16 cellular contexts compared by ENCODE assay signal in the genomic region with DNA sequence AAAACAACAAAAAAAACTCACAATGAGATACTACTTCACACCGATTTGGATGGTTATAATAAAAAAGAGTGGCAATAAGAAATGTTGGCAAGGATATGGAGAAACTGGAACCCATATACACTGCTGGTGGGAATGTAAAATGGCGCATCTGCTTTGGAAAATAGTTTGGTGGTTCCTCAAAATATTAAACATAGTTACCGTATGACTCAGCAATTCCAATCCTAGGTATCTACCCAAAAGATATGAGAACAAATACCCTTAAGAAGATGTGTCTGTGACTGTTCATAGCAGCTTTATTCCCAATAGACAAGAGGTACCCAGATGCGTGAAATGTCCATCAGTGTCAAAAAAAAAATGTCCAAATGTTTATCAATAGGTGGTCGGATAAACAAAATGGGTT. TPM values are rescaled to one million over a fixed set of nuclear protein-coding genes. Genes with fewer than 3 reads are reported as not detected.
A peak's percentile ranks its signal among the peaks of the same experiment; 100 is the strongest.
DNase-seq lines count a peak whose midpoint lies in the region; ATAC-seq and TF ChIP-seq lines count a peak whose summit lies in the region.
"Had no signal": no experiment of that assay in that cellular context is flagged by ENCODE, and none has a peak within 500 bp of the region (broad histone marks: within the 10 kb centered on the region; RNA-seq: fewer than 3 reads in every experiment).

No MANE protein-coding gene starts in this region.

- H3K4me1 ChIP-seq in ACC112 (ENCODE audit: control insufficient read depth, insufficient read depth, low read length, unreplicated experiment), result peaks cover 15% of the 10 kb centered on the region
- H3K4me1 ChIP-seq: SJCRH30 had no signal

- no peak overlapping the region for H3K4me3 Mint-ChIP-seq in chondrocyte (ENCODE audit: unreplicated experiment)
- H3K4me3 Mint-ChIP-seq: T-helper 17 cell had no signal

- peaks cover 27% of the 10 kb centered on the region for H3K4me1 Mint-ChIP-seq in chondrocyte (ENCODE audit: low read depth)

- no peak for TF ChIP-seq CTCF in chondrocyte (IDR thresholded peaks at IDR 0.05)

- no peaks in the 10 kb centered on the region for H3K27me3 Mint-ChIP-seq in chondrocyte (ENCODE audit: low read depth)
- H3K27me3 Mint-ChIP-seq: T-helper 17 cell had no signal

- no peak for ATAC-seq in HG03439 (IDR thresholded peaks at IDR 0.05; ENCODE audit: unreplicated experiment)
- ATAC-seq: T-helper 17 cell had no signal

- H3K36me3 ChIP-seq in ACC112 (ENCODE audit: insufficient read depth, low read length), result no peaks in the 10 kb centered on the region
- H3K36me3 ChIP-seq in MG63, result no peaks in the 10 kb centered on the region; the same call in 1 of the 2 replicates
- H3K36me3 ChIP-seq: SJCRH30 had no signal

- no peaks in the 10 kb centered on the region for H3K9me3 ChIP-seq in MG63
- H3K9me3 ChIP-seq: SJCRH30 had no signal

- H3K27ac Mint-ChIP-seq in chondrocyte (ENCODE audit: unreplicated experiment), result peak overlapping the region; percentile 49

- H3K4me3 ChIP-seq in ACC112 (ENCODE audit: low read depth, low read length), result no peak overlapping the region
- H3K4me3 ChIP-seq in MG63, result no peak overlapping the region
- H3K4me3 ChIP-seq: SJCRH30 had no signal

- 0 out of 2 replicates have a peak overlapping the region, but pooled peaks have one; percentile 18 for H3K27ac ChIP-seq in ACC112 (ENCODE audit: low read depth, low read length)
- H3K27ac ChIP-seq: RWPE1, SJCRH30 had no signal

- no peaks in the 10 kb centered on the region for H3K9me3 Mint-ChIP-seq in chondrocyte (ENCODE audit: low read depth)

- DNase-seq in HCEC 1CT (peak; percentile 37), NCI-H226 (peak; percentile 11), chondrocyte (ENCODE audit: low spot score) (no peak), MG63 (no peak), NCI-H2171 (lab: John Stamatoyannopoulos, UW) (no peak), DMS114 treated with DMSO at 0.1 percent for 48 hours (lab: John Stamatoyannopoulos, UW; ENCODE audit: unreplicated experiment) (no peak)
- DNase-seq: COR-L47, KBM-7, NCI-H1105 treated with DMSO at 0.1 percent for 48 hours, NCI-H1930, NCI-H748 treated with DMSO at 0.1 percent for 48 hours, SJCRH30, T-helper 17 cell had no signal

- no peaks in the 10 kb centered on the region for H3K36me3 Mint-ChIP-seq in chondrocyte (ENCODE audit: low read depth)

- no peak overlapping the region for H2AFZ ChIP-seq in ACC112 (ENCODE audit: low read length, unreplicated experiment)

- H3K79me2 ChIP-seq in ACC112 (ENCODE audit: control insufficient read depth, insufficient read depth, low read length, unreplicated experiment), result peaks cover 15% of the 10 kb centered on the region

- H3K27me3 ChIP-seq in ACC112 (ENCODE audit: insufficient read depth, low read length) (no peaks in the 10 kb centered on the region), MG63 (no peaks in the 10 kb centered on the region)
- H3K27me3 ChIP-seq: SJCRH30 had no signal

RNA-seq across cellular contexts. Expression of a gene that starts 7.2 kb away (rescaled TPM):
- 15.3 to 18.6 TPM (median 18.1 TPM) in 3 replicates for total RNA-seq in chondrocyte
- 27.3 and 28.3 TPM in 2 replicates for total RNA-seq in MG63 (2014; rRNA removed; shearing (Covaris generic); ENCODE audit: low replicate concordance)

Comparison
In these comparisons a context has a peak if more than half of its experiments do, and no peak if none do; other contexts are left out.
1. DNase-seq: peak in HCEC 1CT (single experiment) and NCI-H226 (single experiment); none in chondrocyte (single experiment), MG63 (single experiment), NCI-H2171 (single experiment) and DMS114 treated with DMSO at 0.1 percent for 48 hours (single experiment).